In genomic region chr5:87944553-87945320, GRCh38 we compare ENCODE assay signal across 1 cellular context.
TF ChIP-seq lines count a peak whose summit lies in the region.

No MANE protein-coding gene starts in this region.

TF ChIP-seq in WTC11, 78 proteins besides CTCF, POLR2A, EP300 and RAD21 (continued from another document):
- no peak for TF ChIP-seq ATF6 (CRISPR knock-in tag; IDR thresholded peaks at IDR 0.05)
- TF ChIP-seq NR1H2 (CRISPR knock-in tag; IDR thresholded peaks at IDR 0.05), result no peak
- no peak for TF ChIP-seq ERG (CRISPR knock-in tag; IDR thresholded peaks at IDR 0.05)
- TF ChIP-seq E2F4 (CRISPR knock-in tag; IDR thresholded peaks at IDR 0.05; ENCODE audit: borderline replicate concordance, low read depth), result no peak
- TF ChIP-seq GTF2I (CRISPR knock-in tag; conservative IDR thresholded peaks at IDR 0.05), result no peak
- TF ChIP-seq ZNF263 (CRISPR knock-in tag; IDR thresholded peaks at IDR 0.05; ENCODE audit: low read depth), result no peak
